22 cellular contexts compared by ENCODE assay signal in the genomic region with DNA sequence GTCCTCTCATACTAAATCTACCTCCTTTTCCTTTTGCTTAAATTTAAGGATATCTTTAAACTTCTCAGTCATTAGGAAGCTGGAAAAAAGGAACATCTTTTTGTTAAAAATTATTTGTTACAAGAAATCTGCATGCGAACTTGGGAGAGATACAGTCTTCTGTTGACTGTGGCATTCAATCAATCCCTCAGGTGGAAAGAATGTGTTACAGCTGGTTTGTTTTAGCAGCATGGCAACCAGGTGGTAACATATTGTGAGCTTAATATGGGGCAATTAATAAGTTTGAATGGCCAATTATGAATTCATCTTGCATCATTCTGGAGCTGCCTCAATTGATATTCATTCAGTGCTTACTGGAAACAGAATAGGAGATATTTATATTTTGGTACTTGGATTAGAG.
DNase-seq lines count a peak whose midpoint lies in the region; ATAC-seq and TF ChIP-seq lines count a peak whose summit lies in the region.
"Had no signal": no experiment of that assay in that cellular context is flagged by ENCODE, and none has a peak within 500 bp of the region (broad histone marks: within the 10 kb centered on the region; RNA-seq: fewer than 3 reads in every experiment).

No MANE protein-coding gene starts in this region.

- no TSS peak for BruUV-seq in PC-9 (replicated peaks; lab: Mats Ljungman, UMichigan)

- no peaks in the 10 kb centered on the region for H3K9me3 Mint-ChIP-seq in HFFc6

- no peak overlapping the region for H3K27ac Mint-ChIP-seq in HFFc6
- H3K27ac Mint-ChIP-seq: CD14-positive monocyte; CD8-positive, alpha-beta memory T cell had no signal

- H4K20me1 ChIP-seq in PC-9 (ENCODE audit: insufficient read depth): no peaks in the 10 kb centered on the region

- H3K4me1 ChIP-seq in PC-9 (replicated peaks; ENCODE audit: insufficient read depth): peaks cover 15% of the 10 kb centered on the region
- H3K4me1 ChIP-seq: BE2C had no signal

- no peaks in the 10 kb centered on the region for H3K4me1 Mint-ChIP-seq in HFFc6 (ENCODE audit: low read depth)
- H3K4me1 Mint-ChIP-seq: CD14-positive monocyte; CD8-positive, alpha-beta memory T cell had no signal

- TF ChIP-seq CTCF in PC-9 (conservative IDR thresholded peaks at IDR 0.05) (no peak), HFFc6 (IDR thresholded peaks at IDR 0.05) (no peak)

- no peaks in the 10 kb centered on the region for H3K9me2 ChIP-seq in PC-9 (ENCODE audit: insufficient read depth)

- no peak for ATAC-seq in GM21717 (IDR thresholded peaks at IDR 0.05; ENCODE audit: unreplicated experiment)
- ATAC-seq: GM12878, HepG2, Panc1 had no signal

- H3K4me3 ChIP-seq in PC-9: peak overlapping the region; percentile 36; the same call in 1 of the 2 replicates
- H3K4me3 ChIP-seq: GM12878 had no signal

- H3K4me2 ChIP-seq in PC-9: peak overlapping the region; percentile 59

- H3K27me3 Mint-ChIP-seq in HFFc6 (ENCODE audit: insufficient read depth): peaks cover 8% of the 10 kb centered on the region; the same call in 1 of the 2 replicates

- H3K27ac ChIP-seq in PC-9 (peak overlapping the region; percentile 94), epithelial cell of prostate (peak overlapping the region; percentile 62)

- H3K79me2 ChIP-seq in PC-9 (ENCODE audit: low read depth): no peaks in the 10 kb centered on the region

- DNase-seq in DMS53 (lab: John Stamatoyannopoulos, UW) (peak; percentile 15), DMS53 treated with DMSO at 0.1 percent for 48 hours (lab: John Stamatoyannopoulos, UW; ENCODE audit: unreplicated experiment) (no peak), PC-9 (no peak), epithelial cell of prostate (ENCODE audit: low read depth, low spot score) (no peak), NCI-H1105 (lab: John Stamatoyannopoulos, UW) (no peak), HFFc6 (no peak), NCI-H82 treated with DMSO at 0.1 percent for 48 hours (lab: John Stamatoyannopoulos, UW; ENCODE audit: unreplicated experiment) (no peak)
- DNase-seq: 8988T; ACHN; BE2C; CD8-positive, alpha-beta memory T cell; Karpas-422; NCI-H1105 treated with DMSO at 0.1 percent for 48 hours; NCI-H2081; NCI-H774; SHP77 treated with DMSO at 0.1 percent for 48 hours; T-helper 1 cell had no signal

- H3K9me3 ChIP-seq in PC-9 (ENCODE audit: insufficient read depth, low read depth): peaks cover 7% of the 10 kb centered on the region; the same call in 1 of the 2 replicates
- H3K9me3 ChIP-seq: BE2C had no signal

- peaks cover 11% of the 10 kb centered on the region; the same call in 1 of the 2 replicates for H3F3A ChIP-seq in PC-9 (ENCODE audit: insufficient read depth, low read depth)

- H3K36me3 Mint-ChIP-seq in HFFc6 (ENCODE audit: low read depth): no peaks in the 10 kb centered on the region
- H3K36me3 Mint-ChIP-seq: CD14-positive monocyte; CD8-positive, alpha-beta memory T cell had no signal

- POLR2A ChIA-PET in PC-9 (lab: Charles Lee; ENCODE audit: unreplicated experiment): no interaction called here

- intact Hi-C loops in PC-9 (cut with micrococcal nuclease; ENCODE audit: unreplicated experiment): loop anchor here (2.0 kb wide), 1 partner anchor 40 kb away; no protein-coding TSS in a partner anchor

- CTCF ChIA-PET in PC-9 (lab: Charles Lee): no interaction called here

- no peaks in the 10 kb centered on the region for H3K36me3 ChIP-seq in PC-9 (ENCODE audit: low read depth)
- H3K36me3 ChIP-seq: BE2C had no signal

- no peak overlapping the region for H3K4me3 Mint-ChIP-seq in HFFc6
- H3K4me3 Mint-ChIP-seq: CD14-positive monocyte; CD8-positive, alpha-beta memory T cell had no signal

- no peaks in the 10 kb centered on the region for H3K27me3 ChIP-seq in PC-9 (ENCODE audit: insufficient read depth, low read depth)
- H3K27me3 ChIP-seq: BE2C had no signal

- 0 out of 2 replicates have a peak overlapping the region, but pooled peaks have one; percentile 12 for H2AFZ ChIP-seq in PC-9
